In genomic region chr2:180938419-180938818, GRCh38 we compare ENCODE assay signal across 14 cellular contexts. TPM values are rescaled to one million over a fixed set of nuclear protein-coding genes. Genes with fewer than 3 reads are reported as not detected.
DNase-seq lines count a peak whose midpoint lies in the region; ATAC-seq, FAIRE-seq and TF ChIP-seq lines count a peak whose summit lies in the region.
"Had no signal": no experiment of that assay in that cellular context is flagged by ENCODE, and none has a peak within 500 bp of the region (broad histone marks: within the 10 kb centered on the region; RNA-seq: fewer than 3 reads in every experiment).

No MANE protein-coding gene starts in this region.

- no peaks in the 10 kb centered on the region for H3K36me3 ChIP-seq in astrocyte (ENCODE audit: insufficient read depth, low read length)
- H3K36me3 ChIP-seq in esophagus squamous epithelium, result no peaks in the 10 kb centered on the region
- no peaks in the 10 kb centered on the region for H3K36me3 ChIP-seq in ascending aorta
- H3K36me3 ChIP-seq: stomach had no signal

- H3K79me2 ChIP-seq in astrocyte (ENCODE audit: insufficient read depth, low read length), result no peaks in the 10 kb centered on the region

- no peaks in the 10 kb centered on the region for H4K20me1 ChIP-seq in astrocyte (ENCODE audit: insufficient read depth, low read length)

- no peak for TF ChIP-seq CTCF in AG04450 (IDR thresholded peaks at IDR 0.05; ENCODE audit: low read depth, low read length)
- TF ChIP-seq CTCF in astrocyte (IDR thresholded peaks at IDR 0.05; ENCODE audit: insufficient read depth, low read depth, low read length), result no peak
- TF ChIP-seq CTCF in esophagus squamous epithelium (IDR thresholded peaks at IDR 0.05), result no peak
- no peak for TF ChIP-seq CTCF in ascending aorta (IDR thresholded peaks at IDR 0.05)

- H3K9me3 Mint-ChIP-seq in astrocyte (ENCODE audit: unreplicated experiment), result no peaks in the 10 kb centered on the region
- H3K9me3 Mint-ChIP-seq in activated T-helper 2 cell treated with anti-CD3 and anti-CD28 coated beads, Interferon-gamma antibody, Interleukin-2, Interleukin-4, amounts not matched to agents 10 μg/mL and 5 μg/mL and 100 μg/mL, durations not matched to agents 14 hours and 24 hours and 36 hours, result peaks cover 5% of the 10 kb centered on the region
- H3K9me3 Mint-ChIP-seq: H9 had no signal

- no peak for FAIRE-seq in astrocyte (lab: Jason Lieb, UNC)
- no peak for FAIRE-seq in HTR-8/SVneo (lab: Jason Lieb, UNC)

- H3K27ac ChIP-seq in AG04450 (ENCODE audit: low read depth, low read length), result no peak overlapping the region
- no peak overlapping the region for H3K27ac ChIP-seq in astrocyte (ENCODE audit: low read depth, low read length)
- no peak overlapping the region for H3K27ac ChIP-seq in esophagus squamous epithelium
- H3K27ac ChIP-seq in ascending aorta, result no peak overlapping the region
- H3K27ac ChIP-seq: stomach had no signal

- DNase-seq in AG04450 (ENCODE audit: low read depth, low spot score) (peak; percentile 29), astrocyte (ENCODE audit: low read depth) (peak; percentile 3), HTR-8/SVneo (ENCODE audit: insufficient read length, low spot score) (no peak), esophagus squamous epithelium (lab: John Stamatoyannopoulos, UW) (no peak), ascending aorta (ENCODE audit: low spot score in 2 of 2) (no peak)
- DNase-seq in activated T-helper 2 cell treated with anti-CD3 and anti-CD28 coated beads, Interferon-gamma antibody, Interleukin-2, Interleukin-4, amounts not matched to agents 10 μg/mL and 5 μg/mL and 100 μg/mL, durations not matched to agents 14 hours and 24 hours and 36 hours (ENCODE audit: low spot score), result no peak
- DNase-seq: ACHN; activated T-cell treated with anti-CD3 and anti-CD28 coated beads for 4 hours; GDM1; H9; naive thymus-derived CD8-positive, alpha-beta T cell; stomach had no signal

- H2AFZ ChIP-seq in astrocyte (ENCODE audit: low read depth, low read length), result no peak overlapping the region

- POLR2A ChIA-PET in AG04450 (lab: Yijun Ruan, JAX), result no interaction called here

- H3K9ac ChIP-seq in astrocyte (ENCODE audit: low read length), result no peak overlapping the region

- no peak overlapping the region for H3K4me3 Mint-ChIP-seq in astrocyte (ENCODE audit: unreplicated experiment)
- no peak overlapping the region for H3K4me3 Mint-ChIP-seq in activated T-helper 2 cell treated with anti-CD3 and anti-CD28 coated beads, Interferon-gamma antibody, Interleukin-2, Interleukin-4, amounts not matched to agents 10 μg/mL and 5 μg/mL and 100 μg/mL, durations not matched to agents 14 hours and 24 hours and 36 hours (ENCODE audit: low read depth)
- H3K4me3 Mint-ChIP-seq: H9 had no signal

- TF ChIP-seq POLR2A in esophagus squamous epithelium (IDR thresholded peaks at IDR 0.05), result no peak

- no peaks in the 10 kb centered on the region for H3K4me1 ChIP-seq in astrocyte (ENCODE audit: insufficient read depth, low read length)
- H3K4me1 ChIP-seq in esophagus squamous epithelium, result no peaks in the 10 kb centered on the region
- H3K4me1 ChIP-seq in ascending aorta, result no peaks in the 10 kb centered on the region
- H3K4me1 ChIP-seq: stomach had no signal

- no peak overlapping the region for H3K4me3 ChIP-seq in AG04450 (ENCODE audit: low read depth, low read length)
- no peak overlapping the region for H3K4me3 ChIP-seq in astrocyte (ENCODE audit: insufficient read depth, low read depth, low read length)
- no peak overlapping the region for H3K4me3 ChIP-seq in esophagus squamous epithelium
- H3K4me3 ChIP-seq in ascending aorta, result no peak overlapping the region
- H3K4me3 ChIP-seq: stomach had no signal

- H3K27ac Mint-ChIP-seq in astrocyte (ENCODE audit: unreplicated experiment), result no peak overlapping the region
- no peak overlapping the region for H3K27ac Mint-ChIP-seq in activated T-helper 2 cell treated with anti-CD3 and anti-CD28 coated beads, Interferon-gamma antibody, Interleukin-2, Interleukin-4, amounts not matched to agents 10 μg/mL and 5 μg/mL and 100 μg/mL, durations not matched to agents 14 hours and 24 hours and 36 hours
- H3K27ac Mint-ChIP-seq: H9 had no signal

- H3K27me3 Mint-ChIP-seq in astrocyte (ENCODE audit: low read depth, unreplicated experiment), result no peaks in the 10 kb centered on the region
- peaks cover 10% of the 10 kb centered on the region for H3K27me3 Mint-ChIP-seq in activated T-helper 2 cell treated with anti-CD3 and anti-CD28 coated beads, Interferon-gamma antibody, Interleukin-2, Interleukin-4, amounts not matched to agents 10 μg/mL and 5 μg/mL and 100 μg/mL, durations not matched to agents 14 hours and 24 hours and 36 hours (ENCODE audit: low read depth)

- ATAC-seq in GM18907 (IDR thresholded peaks at IDR 0.05; ENCODE audit: unreplicated experiment), result peak; percentile 59
- peak; percentile 57 for ATAC-seq in HG02943 (IDR thresholded peaks at IDR 0.05; ENCODE audit: low read depth, unreplicated experiment)
- ATAC-seq: naive thymus-derived CD8-positive, alpha-beta T cell had no signal

- intact Hi-C loops in esophagus squamous epithelium (cut with DNase I), result no loop called here
- intact Hi-C loops in ascending aorta (cut with DNase I), result no loop called here
- intact Hi-C loops in activated T-helper 2 cell treated with anti-CD3 and anti-CD28 coated beads, Interferon-gamma antibody, Interleukin-2, Interleukin-4, amounts not matched to agents 10 μg/mL and 5 μg/mL and 100 μg/mL, durations not matched to agents 14 hours and 24 hours and 36 hours (cut with micrococcal nuclease), result loop anchor here (5.0 kb wide), 1 partner anchor 39 kb away; no protein-coding TSS in a partner anchor

- no peaks in the 10 kb centered on the region for H3K36me3 Mint-ChIP-seq in astrocyte (ENCODE audit: low read depth, unreplicated experiment)
- H3K36me3 Mint-ChIP-seq in activated T-helper 2 cell treated with anti-CD3 and anti-CD28 coated beads, Interferon-gamma antibody, Interleukin-2, Interleukin-4, amounts not matched to agents 10 μg/mL and 5 μg/mL and 100 μg/mL, durations not matched to agents 14 hours and 24 hours and 36 hours (ENCODE audit: low read depth), result peaks cover 3% of the 10 kb centered on the region

- H3K4me1 Mint-ChIP-seq in astrocyte (ENCODE audit: low read depth, unreplicated experiment), result peaks cover 2% of the 10 kb centered on the region
- H3K4me1 Mint-ChIP-seq in activated T-helper 2 cell treated with anti-CD3 and anti-CD28 coated beads, Interferon-gamma antibody, Interleukin-2, Interleukin-4, amounts not matched to agents 10 μg/mL and 5 μg/mL and 100 μg/mL, durations not matched to agents 14 hours and 24 hours and 36 hours (ENCODE audit: low read depth), result peaks cover 13% of the 10 kb centered on the region

- H3K9me3 ChIP-seq in AG04450 (ENCODE audit: control insufficient read depth, insufficient read depth, low read length) (no peaks in the 10 kb centered on the region), astrocyte (ENCODE audit: insufficient read depth, low read depth, low read length) (no peaks in the 10 kb centered on the region), esophagus squamous epithelium (no peaks in the 10 kb centered on the region), ascending aorta (no peaks in the 10 kb centered on the region)
- H3K9me3 ChIP-seq: stomach had no signal

- H3K27me3 ChIP-seq in AG04450 (ENCODE audit: control insufficient read depth, insufficient read depth, low read length) (no peaks in the 10 kb centered on the region), astrocyte (ENCODE audit: insufficient read depth, low read length) (no peaks in the 10 kb centered on the region), esophagus squamous epithelium (no peaks in the 10 kb centered on the region), ascending aorta (no peaks in the 10 kb centered on the region)
- H3K27me3 ChIP-seq: stomach had no signal

- no peak overlapping the region for H3K4me2 ChIP-seq in astrocyte (ENCODE audit: low read length)

- CTCF ChIA-PET in AG04450 (lab: Charles Lee), result no interaction called here

RNA-seq across cellular contexts. Expression of gene UBE2E3, which starts 42.0 kb away (rescaled TPM):
- polyA plus RNA-seq in AG04450 (2011; rRNA removed), result 124 and 127 TPM in 2 replicates
- 45.9 and 48.8 TPM in 2 replicates for polyA minus RNA-seq in AG04450 (2011; rRNA and poly(A)+ RNA removed)
- total RNA-seq in astrocyte, result 129 and 140 TPM in 2 replicates
- total RNA-seq in esophagus squamous epithelium, result 10 to 100 TPM; 23.6 to 65.4 (median 49.0) TPM
- total RNA-seq in ascending aorta, result 125 TPM
- total RNA-seq in activated T-helper 2 cell treated with anti-CD3 and anti-CD28 coated beads, Interferon-gamma antibody, Interleukin-2, Interleukin-4, amounts not matched to agents 10 μg/mL and 5 μg/mL and 100 μg/mL, durations not matched to agents 14 hours and 24 hours and 36 hours, result 49.5 and 53.2 TPM in 2 replicates

Comparison
In these comparisons a context has a peak if more than half of its experiments do, and no peak if none do; other contexts are left out.
1. DNase-seq: peak in AG04450 (single experiment) and astrocyte (single experiment); none in HTR-8/SVneo (single experiment), esophagus squamous epithelium (single experiment), ascending aorta (0 of 2) and activated T-helper 2 cell treated with anti-CD3 and anti-CD28 coated beads, Interferon-gamma antibody, Interleukin-2, Interleukin-4, amounts not matched to agents 10 μg/mL and 5 μg/mL and 100 μg/mL, durations not matched to agents 14 hours and 24 hours and 36 hours (single experiment).